ENCODE assay signal across 9 cellular contexts in genomic region chr11:10658621-10659338, GRCh38. TPM values are rescaled to one million over a fixed set of nuclear protein-coding genes. Genes with fewer than 3 reads are reported as not detected.
DNase-seq lines count a peak whose midpoint lies in the region; TF ChIP-seq lines count a peak whose summit lies in the region.
"Had no signal": no experiment of that assay in that cellular context is flagged by ENCODE, and none has a peak within 500 bp of the region (broad histone marks: within the 10 kb centered on the region; RNA-seq: fewer than 3 reads in every experiment).

No MANE protein-coding gene starts in this region.

- intact Hi-C loops in activated CD4-positive, alpha-beta T cell treated with anti-CD3 and anti-CD28 coated beads, Interleukin-2, amount 10 ng/mL, durations not matched to agents 24 days and 14 days (cut with micrococcal nuclease) = no loop called here

- H3K4me1 ChIP-seq in muscle layer of duodenum (ENCODE audit: control insufficient read depth in 1 of 2, insufficient read depth in 2 of 2, low read length in 2 of 2) = peaks cover 51% of the 10 kb centered on the region in 2 donors
- peaks cover 0 to 64% (median 43%) of the 10 kb centered on the region in 4 donors for H3K4me1 ChIP-seq in tibial nerve
- no peaks in the 10 kb centered on the region for H3K4me1 ChIP-seq in effector memory CD4-positive, alpha-beta T cell (ENCODE audit: control insufficient read depth, insufficient read depth, low read length, poor library complexity, severe bottlenecking)

- DNase-seq in activated CD4-positive, alpha-beta T cell treated with anti-CD3 and anti-CD28 coated beads, Interleukin-2, amount 10 ng/mL, durations not matched to agents 24 days and 14 days = no peak
- DNase-seq in activated CD4-positive, alpha-beta T cell treated with anti-CD3 and anti-CD28 coated beads for 4 hours = no peak
- DNase-seq in caudate nucleus (lab: John Stamatoyannopoulos, UW) (no peak), tibial nerve (ENCODE audit: low spot score in 2 of 2) (no peak), NCI-H82 treated with DMSO at 0.1 percent for 48 hours (lab: John Stamatoyannopoulos, UW; ENCODE audit: unreplicated experiment) (no peak), NOMO-1 treated with dmso at 0.1 percent for 144 hours (lab: John Stamatoyannopoulos, UW; ENCODE audit: unreplicated experiment) (no peak)
- DNase-seq in effector memory CD4-positive, alpha-beta T cell = no peak
- DNase-seq: NCI-H526 treated with DMSO at 0.1 percent for 48 hours had no signal

- H3K36me3 Mint-ChIP-seq in activated CD4-positive, alpha-beta T cell treated with anti-CD3 and anti-CD28 coated beads, Interleukin-2, amount 10 ng/mL, durations not matched to agents 24 days and 14 days (ENCODE audit: low read depth) = no peaks in the 10 kb centered on the region

- no peaks in the 10 kb centered on the region for H3K9me3 ChIP-seq in muscle layer of duodenum (ENCODE audit: control insufficient read depth in 1 of 2, low read length in 2 of 2)
- no peaks in the 10 kb centered on the region for H3K9me3 ChIP-seq in tibial nerve
- no peaks in the 10 kb centered on the region for H3K9me3 ChIP-seq in effector memory CD4-positive, alpha-beta T cell (ENCODE audit: control insufficient read depth, low read length)

- peak overlapping the region; percentile 9 for H3K27ac ChIP-seq in caudate nucleus (ENCODE audit: low read depth, low read length)
- H3K27ac ChIP-seq in muscle layer of duodenum (ENCODE audit: low read length) = peak overlapping the region; percentile 82
- H3K27ac ChIP-seq in tibial nerve = peak overlapping the region; percentile 27 to 86 (median 72)
- no peak overlapping the region for H3K27ac ChIP-seq in effector memory CD4-positive, alpha-beta T cell (ENCODE audit: insufficient read depth, low read length, poor library complexity, severe bottlenecking)

- TF ChIP-seq POLR2A in tibial nerve (IDR thresholded peaks at IDR 0.05) = no peak

- no peak for TF ChIP-seq CTCF in tibial nerve (IDR thresholded peaks at IDR 0.05)

- H3K4me1 Mint-ChIP-seq in activated CD4-positive, alpha-beta T cell treated with anti-CD3 and anti-CD28 coated beads, Interleukin-2, amount 10 ng/mL, durations not matched to agents 24 days and 14 days = peaks cover 30% of the 10 kb centered on the region

- H3K27me3 Mint-ChIP-seq in activated CD4-positive, alpha-beta T cell treated with anti-CD3 and anti-CD28 coated beads, Interleukin-2, amount 10 ng/mL, durations not matched to agents 24 days and 14 days = no peaks in the 10 kb centered on the region

- peak overlapping the region in 1 of 2 donors; percentile 36 for H3K4me3 ChIP-seq in muscle layer of duodenum (ENCODE audit: low read depth in 1 of 2, low read length in 2 of 2)
- H3K4me3 ChIP-seq in tibial nerve = no peak overlapping the region
- H3K4me3 ChIP-seq in effector memory CD4-positive, alpha-beta T cell (ENCODE audit: insufficient read depth, low read depth, low read length, poor library complexity, severe bottlenecking) = no peak overlapping the region

- H3K27me3 ChIP-seq in muscle layer of duodenum (ENCODE audit: low read depth, low read length) (no peaks in the 10 kb centered on the region), tibial nerve (no peaks in the 10 kb centered on the region)
- H3K27me3 ChIP-seq in effector memory CD4-positive, alpha-beta T cell (replicated peaks; ENCODE audit: control insufficient read depth, insufficient read depth, low read length, poor library complexity, severe bottlenecking) = no peaks in the 10 kb centered on the region

- H3K4me3 Mint-ChIP-seq in activated CD4-positive, alpha-beta T cell treated with anti-CD3 and anti-CD28 coated beads, Interleukin-2, amount 10 ng/mL, durations not matched to agents 24 days and 14 days = no peak overlapping the region

- TF ChIP-seq EP300 in tibial nerve (IDR thresholded peaks at IDR 0.05) = no peak

- no peaks in the 10 kb centered on the region for H3K9me3 Mint-ChIP-seq in activated CD4-positive, alpha-beta T cell treated with anti-CD3 and anti-CD28 coated beads, Interleukin-2, amount 10 ng/mL, durations not matched to agents 24 days and 14 days

- no peaks in the 10 kb centered on the region for H3K36me3 ChIP-seq in muscle layer of duodenum (ENCODE audit: control insufficient read depth in 1 of 2, insufficient read depth in 2 of 2, low read length in 2 of 2)
- H3K36me3 ChIP-seq in tibial nerve = no peaks in the 10 kb centered on the region
- H3K36me3 ChIP-seq in effector memory CD4-positive, alpha-beta T cell (ENCODE audit: control insufficient read depth, insufficient read depth, low read length) = no peaks in the 10 kb centered on the region

- H3K27ac Mint-ChIP-seq in activated CD4-positive, alpha-beta T cell treated with anti-CD3 and anti-CD28 coated beads, Interleukin-2, amount 10 ng/mL, durations not matched to agents 24 days and 14 days = peak overlapping the region; percentile 26

- WGBS in tibial nerve, 2 donors = 57 to 81% methylated on average over 4 to 6 of the region's 6 CpGs

RNA-seq across cellular contexts. Expression of gene IRAG1, which starts 34.8 kb away (rescaled TPM):
- total RNA-seq in activated CD4-positive, alpha-beta T cell treated with anti-CD3 and anti-CD28 coated beads, Interleukin-2, amount 10 ng/mL, durations not matched to agents 24 days and 14 days = not detected in 2 replicates
- total RNA-seq in tibial nerve = 10 to 100 TPM in 2 of 4 donors, 1 to 10 TPM in 2; 5.9 to 23.1 (median 11.4) TPM
